Comparison of ENCODE assay signal across 19 cellular contexts in genomic region chr10:14905890-14906289, GRCh38. TPM values are rescaled to one million over a fixed set of nuclear protein-coding genes. Genes with fewer than 3 reads are reported as not detected.
"Had no signal": no experiment of that assay in that cellular context is flagged by ENCODE, and none has a peak within 500 bp of the region (broad histone marks: within the 10 kb centered on the region; RNA-seq: fewer than 3 reads in every experiment).

No MANE protein-coding gene starts in this region.

- H3K4me3 ChIP-seq: ascending aorta, breast epithelium, heart left ventricle, lower lobe of right lung, right atrium auricular region, skin epidermis, tibial artery had no signal

- H3K4me1 Mint-ChIP-seq: mesothelial cell of epicardium had no signal

- H3K4me3 Mint-ChIP-seq: mesothelial cell of epicardium had no signal

- H3K27ac ChIP-seq: ascending aorta, breast epithelium, epithelial cell of prostate, heart left ventricle, lower lobe of right lung, right atrium auricular region, skin epidermis, tibial artery had no signal

- H3K9me3 ChIP-seq: ascending aorta, breast epithelium, lower lobe of right lung, right atrium auricular region, tibial artery had no signal

- ATAC-seq: heart left ventricle, left cardiac atrium, lower lobe of right lung had no signal

- H3K27me3 ChIP-seq: ascending aorta, breast epithelium, heart left ventricle, right atrium auricular region, tibial artery had no signal

- H3K36me3 ChIP-seq: breast epithelium had no signal

- H3K27ac Mint-ChIP-seq: mesothelial cell of epicardium had no signal

- FAIRE-seq: urothelium cell line had no signal

- DNase-seq: dermis blood vessel endothelial cell; foreskin melanocyte; heart left ventricle; left cardiac atrium; lower lobe of right lung; stimulated activated CD4-positive, alpha-beta T cell treated with anti-CD3 and anti-CD28 coated beads, Interleukin-15, amount 100 ng/mL, for 24 hours; stimulated activated CD4-positive, alpha-beta T cell treated with anti-CD3 and anti-CD28 coated beads, Interleukin-4, amount 100 ng/mL, for 1 hour; tibial artery had no signal

- H3K4me1 ChIP-seq: ascending aorta, breast epithelium, heart left ventricle, lower lobe of right lung, right atrium auricular region, tibial artery had no signal

RNA-seq across cellular contexts. Expression of gene SUV39H2, which starts 27.2 kb away (rescaled TPM):
- total RNA-seq: ascending aorta had no signal

RNA-seq across cellular contexts. Expression of gene MEIG1, which starts 53.3 kb away (rescaled TPM):
- total RNA-seq: ascending aorta, breast epithelium, cerebellum, dermis blood vessel endothelial cell, left cardiac atrium, myocyte, right atrium auricular region, subcutaneous adipose tissue had no signal
- polyA plus RNA-seq: fibroblast of lung, heart left ventricle had no signal
